8 cellular contexts compared by ENCODE assay signal in the genomic region with DNA sequence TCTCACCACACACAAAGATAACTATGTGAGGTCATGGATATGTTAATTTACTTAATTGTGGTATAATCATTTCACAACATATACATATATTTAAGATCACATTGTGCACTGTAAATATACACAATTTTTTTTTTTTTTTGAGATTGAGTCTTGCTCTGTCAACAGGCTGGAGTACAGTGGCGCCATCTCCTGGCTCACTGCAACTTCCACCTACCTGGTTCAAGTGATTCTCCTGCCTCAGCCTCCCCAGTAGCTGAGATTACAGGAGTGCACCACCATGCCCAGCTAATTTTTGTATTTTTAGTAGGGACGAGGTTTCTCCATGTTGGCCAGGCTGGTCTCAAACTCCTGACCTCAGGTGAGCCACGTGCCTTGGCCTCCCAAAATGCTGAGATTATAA. TPM values are rescaled to one million over a fixed set of nuclear protein-coding genes. Genes with fewer than 3 reads are reported as not detected.
DNase-seq lines count a peak whose midpoint lies in the region; ATAC-seq, FAIRE-seq and TF ChIP-seq lines count a peak whose summit lies in the region.

No MANE protein-coding gene starts in this region.

- H3K27ac Mint-ChIP-seq in Calu3 (ENCODE audit: unreplicated experiment) = no peak overlapping the region

- TF ChIP-seq CTCF in Calu3 (IDR thresholded peaks at IDR 0.05; ENCODE audit: unreplicated experiment) = peak; percentile 46
- peak; percentile 66 for TF ChIP-seq CTCF in NB4 (IDR thresholded peaks at IDR 0.05; ENCODE audit: low read depth, low read length)
- TF ChIP-seq CTCF in left lung (IDR thresholded peaks at IDR 0.05) = peak; percentile 31 to 34

- ATAC-seq in left lung (no peak), GM18873 (IDR thresholded peaks at IDR 0.05; ENCODE audit: low FRiP score, unreplicated experiment) (no peak)

- H3K4me3 Mint-ChIP-seq in Calu3 (ENCODE audit: low read depth, unreplicated experiment) = no peak overlapping the region

- TF ChIP-seq POLR2A in NB4 (IDR thresholded peaks at IDR 0.05; ENCODE audit: extremely low read depth, insufficient read length) = no peak

- BruUV-seq in Calu3 (replicated peaks; lab: Mats Ljungman, UMichigan) = no TSS peak

- peaks cover 0 to 2% of the 10 kb centered on the region in 2 donors for H3K9me3 ChIP-seq in left lung

- intact Hi-C loops in Calu3 (cut with micrococcal nuclease; ENCODE audit: unreplicated experiment) (loop anchor here (10.0 kb wide), 1 partner anchor 112 kb away; the partner anchor contains the start of gene CSNK2A2), left lung (cut with DNase I) (no loop called here)

- H3K27me3 Mint-ChIP-seq in Calu3 (ENCODE audit: unreplicated experiment) = peaks cover 25% of the 10 kb centered on the region

- CTCF ChIA-PET in Calu3 (lab: Charles Lee) = interaction anchor here (0.7 kb wide), 1 partner anchor 15 kb away, joined by 3 read pairs; no protein-coding TSS in a partner anchor

- peaks cover 2% of the 10 kb centered on the region for H3K9me3 Mint-ChIP-seq in Calu3 (ENCODE audit: low read depth, unreplicated experiment)

- H3K4me3 ChIP-seq in NB4 (ENCODE audit: low read depth, low read length) = no peak overlapping the region
- no peak overlapping the region for H3K4me3 ChIP-seq in left lung

- H3K4me1 Mint-ChIP-seq in Calu3 (ENCODE audit: low read depth, unreplicated experiment) = no peaks in the 10 kb centered on the region

- H3K4me1 ChIP-seq in left lung = no peaks in the 10 kb centered on the region

- H3K27ac ChIP-seq in left lung = no peak overlapping the region

- H3K36me3 ChIP-seq in left lung = no peaks in the 10 kb centered on the region

- no peak for FAIRE-seq in frontal cortex (lab: Jason Lieb, UNC)

- peak; percentile 36 for DNase-seq in Calu3
- DNase-seq in NB4 (ENCODE audit: low read depth) = peak; percentile 57
- peak; percentile 14 for DNase-seq in activated effector memory CD4-positive, alpha-beta T cell treated with Interleukin-2 at 50 U/mL for 16 hours
- DNase-seq in left lung = no peak
- DNase-seq in stromal cell of bone marrow (ENCODE audit: low read depth) = peak; percentile 9
- DNase-seq in frontal cortex (ENCODE audit: low spot score in 2 of 2) = no peak
- no peak for DNase-seq in NCI-H510A (lab: John Stamatoyannopoulos, UW)

- no peaks in the 10 kb centered on the region for H3K27me3 ChIP-seq in left lung

- H3K36me3 Mint-ChIP-seq in Calu3 (ENCODE audit: insufficient read depth, unreplicated experiment) = no peaks in the 10 kb centered on the region

RNA-seq across cellular contexts. Expression of gene PRSS54, which starts 11.5 kb away (rescaled TPM):
- not detected in 2 replicates for total RNA-seq in Calu3 (2022)
- not detected for total RNA-seq in left lung
- 0.41 TPM for total RNA-seq in frontal cortex

Comparison
In these comparisons a context has a peak if more than half of its experiments do, and no peak if none do; other contexts are left out.
1. DNase-seq: peak in Calu3 (single experiment), NB4 (single experiment), activated effector memory CD4-positive, alpha-beta T cell treated with Interleukin-2 at 50 U/mL for 16 hours (single experiment) and stromal cell of bone marrow (single experiment); none in left lung (0 of 2), frontal cortex (0 of 2) and NCI-H510A (single experiment).
2. Peak in every context shown above with its lines, with median percentiles within 50 percentile points of each other: CTCF ChIP-seq.